Comparison of ENCODE assay signal across 18 cellular contexts in the genomic region with DNA sequence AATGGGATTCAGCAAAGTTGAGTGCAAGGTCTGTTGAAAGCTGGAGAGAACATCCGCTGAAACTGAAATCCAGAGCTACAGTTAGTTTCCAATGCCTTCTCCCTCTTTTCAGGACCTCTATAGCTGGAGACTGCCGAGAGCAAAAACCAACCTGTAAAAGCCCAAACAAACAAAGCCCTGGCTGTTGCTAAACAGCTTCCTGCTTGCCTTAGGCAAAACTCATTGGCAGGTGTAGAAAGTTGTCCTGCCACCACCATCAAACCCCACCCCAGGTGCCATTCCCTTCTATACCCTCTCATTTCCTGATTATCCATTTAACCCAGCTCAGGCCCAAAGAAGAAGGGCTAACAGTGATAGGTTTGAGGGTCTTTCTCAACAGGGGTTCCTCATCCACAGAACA. TPM values are rescaled to one million over a fixed set of nuclear protein-coding genes. Genes with fewer than 3 reads are reported as not detected.
DNase-seq lines count a peak whose midpoint lies in the region; ATAC-seq, FAIRE-seq and TF ChIP-seq lines count a peak whose summit lies in the region.
"Had no signal": no experiment of that assay in that cellular context is flagged by ENCODE, and none has a peak within 500 bp of the region (broad histone marks: within the 10 kb centered on the region; RNA-seq: fewer than 3 reads in every experiment).

No MANE protein-coding gene starts in this region.

- POLR2A ChIA-PET in PC-3 (lab: Charles Lee; ENCODE audit: unreplicated experiment), result no interaction called here

- H3K79me2 ChIP-seq in PC-3 (ENCODE audit: low read length), result no peaks in the 10 kb centered on the region

- H3K9me3 ChIP-seq in PC-3 (ENCODE audit: low read length), result no peaks in the 10 kb centered on the region
- no peaks in the 10 kb centered on the region for H3K9me3 ChIP-seq in kidney (ENCODE audit: control insufficient read depth in 1 of 2, low read length in 2 of 2)

- no peak overlapping the region for H3K27ac ChIP-seq in PC-3 (ENCODE audit: low read length)
- H3K27ac ChIP-seq in kidney (ENCODE audit: low read depth in 2 of 2, low read length in 2 of 2), result no peak overlapping the region

- H3K9me2 ChIP-seq in PC-3 (replicated peaks; ENCODE audit: low read length), result no peaks in the 10 kb centered on the region

- H3K27ac Mint-ChIP-seq in stimulated activated effector memory CD8-positive, alpha-beta T cell treated with anti-CD3 and anti-CD28 coated beads, Interleukin-12 subunit alpha, Interleukin-12 subunit beta, amount 100 ng/mL, for 72 hours, result no peak overlapping the region

- H3K36me3 ChIP-seq in PC-3 (ENCODE audit: low read depth, low read length) (peaks cover 16% of the 10 kb centered on the region), kidney (ENCODE audit: control insufficient read depth in 1 of 2, insufficient read depth in 2 of 2, low read length in 2 of 2) (peaks cover 51 to 77% of the 10 kb centered on the region in 2 donors)

- H3K27me3 ChIP-seq in PC-3 (ENCODE audit: low read length), result no peaks in the 10 kb centered on the region

- BruUV-seq in PC-3 (replicated peaks; lab: Mats Ljungman, UMichigan), result no TSS peak

- peaks cover 43% of the 10 kb centered on the region for H3K4me1 ChIP-seq in PC-3 (ENCODE audit: insufficient read depth, low read length)
- no peaks in the 10 kb centered on the region for H3K4me1 ChIP-seq in kidney (ENCODE audit: control insufficient read depth in 1 of 2, insufficient read depth in 1 of 2, low read depth in 1 of 2, low read length in 2 of 2)

- CTCF ChIA-PET in PC-3 (lab: Charles Lee), result no interaction called here

- H3K9ac ChIP-seq in PC-3 (ENCODE audit: low read length) (no peak overlapping the region), kidney (ENCODE audit: low read length in 2 of 2) (no peak overlapping the region)

- H3K4me3 ChIP-seq in PC-3 (ENCODE audit: low read length) (no peak overlapping the region), epithelial cell of esophagus (ENCODE audit: low read length) (no peak overlapping the region), kidney (ENCODE audit: low read length in 2 of 2) (no peak overlapping the region)

- H3K4me1 Mint-ChIP-seq in stimulated activated effector memory CD8-positive, alpha-beta T cell treated with anti-CD3 and anti-CD28 coated beads, Interleukin-12 subunit alpha, Interleukin-12 subunit beta, amount 100 ng/mL, for 72 hours, result peaks cover 6% of the 10 kb centered on the region
- H3K4me1 Mint-ChIP-seq: CD14-positive monocyte had no signal

- H4K20me1 ChIP-seq in PC-3 (ENCODE audit: low read length), result no peaks in the 10 kb centered on the region

- no peak for TF ChIP-seq CTCF in PC-3 (conservative IDR thresholded peaks at IDR 0.05; ENCODE audit: low read depth, low read length)
- TF ChIP-seq CTCF in epithelial cell of esophagus (IDR thresholded peaks at IDR 0.05; ENCODE audit: insufficient read depth, low read depth, low read length, missing control alignments), result no peak
- no peak for TF ChIP-seq CTCF in kidney (IDR thresholded peaks at IDR 0.05; ENCODE audit: borderline replicate concordance, extremely low read depth, insufficient read depth)

- no peaks in the 10 kb centered on the region for H3F3A ChIP-seq in PC-3 (ENCODE audit: low read length, unreplicated experiment)

- DNase-seq in NCI-H2081 (lab: John Stamatoyannopoulos, UW) (peak; percentile 89 to 97), NCI-H2081 treated with DMSO at 0.1 percent for 48 hours (lab: John Stamatoyannopoulos, UW) (no peak), PC-3 (peak; percentile 71), epithelial cell of esophagus (ENCODE audit: low read depth) (peak; percentile 41), kidney (no peak), dermis blood vessel endothelial cell (no peak)
- DNase-seq in stimulated activated effector memory CD8-positive, alpha-beta T cell treated with anti-CD3 and anti-CD28 coated beads, Interleukin-12 subunit alpha, Interleukin-12 subunit beta, amount 100 ng/mL, for 72 hours (ENCODE audit: low spot score in 2 of 2), result no peak
- DNase-seq: GF-D8, KG1, NCI-H1105, NCI-H187 treated with DMSO at 0.1 percent for 48 hours, NCI-H345, NCI-H524, NCI-H82 had no signal

- no peak overlapping the region for H3K4me3 Mint-ChIP-seq in stimulated activated effector memory CD8-positive, alpha-beta T cell treated with anti-CD3 and anti-CD28 coated beads, Interleukin-12 subunit alpha, Interleukin-12 subunit beta, amount 100 ng/mL, for 72 hours
- H3K4me3 Mint-ChIP-seq: CD14-positive monocyte had no signal

- peaks cover 100% of the 10 kb centered on the region for H3K36me3 Mint-ChIP-seq in stimulated activated effector memory CD8-positive, alpha-beta T cell treated with anti-CD3 and anti-CD28 coated beads, Interleukin-12 subunit alpha, Interleukin-12 subunit beta, amount 100 ng/mL, for 72 hours

- intact Hi-C loops in PC-3 (cut with micrococcal nuclease), result no loop called here
- intact Hi-C loops in kidney (cut with DNase I), result no loop called here

- no peaks in the 10 kb centered on the region for H3K9me3 Mint-ChIP-seq in stimulated activated effector memory CD8-positive, alpha-beta T cell treated with anti-CD3 and anti-CD28 coated beads, Interleukin-12 subunit alpha, Interleukin-12 subunit beta, amount 100 ng/mL, for 72 hours

- H2AFZ ChIP-seq in PC-3 (ENCODE audit: low read length), result no peak overlapping the region

- peak; percentile 56 for ATAC-seq in PC-3
- ATAC-seq in stimulated activated effector memory CD8-positive, alpha-beta T cell treated with anti-CD3 and anti-CD28 coated beads, Interleukin-12 subunit alpha, Interleukin-12 subunit beta, amount 100 ng/mL, for 72 hours, result no peak

- H3K4me2 ChIP-seq in PC-3 (ENCODE audit: low read length), result peak overlapping the region; percentile 15; the same call in 1 of the 2 replicates

- no peak for FAIRE-seq in kidney (lab: Jason Lieb, UNC)
- FAIRE-seq: A204.1, HTR-8/SVneo, RCC 7860 had no signal

RNA-seq across cellular contexts. Expression of gene SCYL3, which starts 24.7 kb away (rescaled TPM):
- total RNA-seq in PC-3 (2014; rRNA removed), result 3.1 and 3.6 TPM in 2 replicates
- total RNA-seq in kidney, result 14.8 TPM
- polyA plus RNA-seq in kidney (ENCODE audit: insufficient read depth, low read depth, low replicate concordance), result 5.6 TPM
- total RNA-seq in dermis blood vessel endothelial cell, result 8.3 and 11.6 TPM in 2 replicates

Comparison
In these comparisons a context has a peak if more than half of its experiments do, and no peak if none do; other contexts are left out.
1. DNase-seq: peak in NCI-H2081 (2 of 2), PC-3 (single experiment) and epithelial cell of esophagus (single experiment); none in NCI-H2081 treated with DMSO at 0.1 percent for 48 hours (single experiment), kidney (single experiment), dermis blood vessel endothelial cell (single experiment) and stimulated activated effector memory CD8-positive, alpha-beta T cell treated with anti-CD3 and anti-CD28 coated beads, Interleukin-12 subunit alpha, Interleukin-12 subunit beta, amount 100 ng/mL, for 72 hours (0 of 2).